Comparison of ENCODE assay signal across 19 cellular contexts in genomic region chr5:143896981-143897380, GRCh38.
A peak's percentile ranks its signal among the peaks of the same experiment; 100 is the strongest.
DNase-seq lines count a peak whose midpoint lies in the region; ATAC-seq and TF ChIP-seq lines count a peak whose summit lies in the region.
"Had no signal": no experiment of that assay in that cellular context is flagged by ENCODE, and none has a peak within 500 bp of the region (broad histone marks: within the 10 kb centered on the region; RNA-seq: fewer than 3 reads in every experiment).

No MANE protein-coding gene starts in this region.

- H3K27ac Mint-ChIP-seq in activated CD4-positive, alpha-beta T cell treated with anti-CD3 and anti-CD28 coated beads, Interleukin-2, amount 10 ng/mL, durations not matched to agents 24 days and 14 days = no peak overlapping the region
- no peak overlapping the region for H3K27ac Mint-ChIP-seq in activated CD4-positive, alpha-beta T cell treated with anti-CD3 and anti-CD28 coated beads, Interleukin-2, amount 10 ng/mL, durations not matched to agents 7 days and 5 days
- peak overlapping the region; percentile 57 for H3K27ac Mint-ChIP-seq in osteocyte (ENCODE audit: unreplicated experiment)

- ATAC-seq in RWPE2 (ENCODE audit: low read depth) = peak; percentile 50; the same call in 1 of the 3 replicates

- TF ChIP-seq CTCF in RWPE2 (IDR thresholded peaks at IDR 0.05; ENCODE audit: poor library complexity, severe bottlenecking) = no peak
- no peak for TF ChIP-seq CTCF in osteocyte (IDR thresholded peaks at IDR 0.05)

- H3K27me3 ChIP-seq in RWPE2 (ENCODE audit: insufficient read depth, poor library complexity, severe bottlenecking) = no peaks in the 10 kb centered on the region
- H3K27me3 ChIP-seq: adrenal gland, heart left ventricle had no signal

- CTCF ChIA-PET in activated CD4-positive, alpha-beta T cell treated with anti-CD3 and anti-CD28 coated beads, Interleukin-2, amount 10 ng/mL, durations not matched to agents 7 days and 5 days (lab: Charles Lee) = interaction anchor here (1.4 kb wide), 1 partner anchor 9 kb away, joined by 3 read pairs; no protein-coding TSS in a partner anchor

- POLR2A ChIA-PET in activated CD4-positive, alpha-beta T cell treated with anti-CD3 and anti-CD28 coated beads, Interleukin-2, amount 10 ng/mL, durations not matched to agents 7 days and 5 days (lab: Charles Lee) = no interaction called here

- no peaks in the 10 kb centered on the region for H3K9me3 ChIP-seq in RWPE2 (ENCODE audit: severe bottlenecking)
- H3K9me3 ChIP-seq: adrenal gland, heart left ventricle had no signal

- intact Hi-C loops in activated CD4-positive, alpha-beta T cell treated with anti-CD3 and anti-CD28 coated beads, Interleukin-2, amount 10 ng/mL, durations not matched to agents 24 days and 14 days (cut with micrococcal nuclease) = loop anchor here (5.0 to 10.0 kb wide), 3 partner anchors 70 to 890 kb away; no protein-coding TSS in a partner anchor

- no peak overlapping the region for H3K4me3 ChIP-seq in RWPE2 (ENCODE audit: severe bottlenecking)
- H3K4me3 ChIP-seq: adrenal gland, heart left ventricle, lung had no signal

- no peak overlapping the region for H3K4me3 Mint-ChIP-seq in activated CD4-positive, alpha-beta T cell treated with anti-CD3 and anti-CD28 coated beads, Interleukin-2, amount 10 ng/mL, durations not matched to agents 24 days and 14 days
- no peak overlapping the region for H3K4me3 Mint-ChIP-seq in activated CD4-positive, alpha-beta T cell treated with anti-CD3 and anti-CD28 coated beads, Interleukin-2, amount 10 ng/mL, durations not matched to agents 7 days and 5 days
- H3K4me3 Mint-ChIP-seq in osteocyte (ENCODE audit: unreplicated experiment) = no peak overlapping the region

- no peaks in the 10 kb centered on the region for H3K27me3 Mint-ChIP-seq in activated CD4-positive, alpha-beta T cell treated with anti-CD3 and anti-CD28 coated beads, Interleukin-2, amount 10 ng/mL, durations not matched to agents 24 days and 14 days
- H3K27me3 Mint-ChIP-seq in activated CD4-positive, alpha-beta T cell treated with anti-CD3 and anti-CD28 coated beads, Interleukin-2, amount 10 ng/mL, durations not matched to agents 7 days and 5 days = no peaks in the 10 kb centered on the region
- no peaks in the 10 kb centered on the region for H3K27me3 Mint-ChIP-seq in osteocyte (ENCODE audit: unreplicated experiment)

- H3K27ac ChIP-seq in RWPE2 (ENCODE audit: poor library complexity, severe bottlenecking) = no peak overlapping the region
- H3K27ac ChIP-seq: adrenal gland had no signal

- H3K4me1 ChIP-seq in RWPE2 (ENCODE audit: insufficient read depth, poor library complexity, severe bottlenecking) = no peaks in the 10 kb centered on the region
- H3K4me1 ChIP-seq: adrenal gland had no signal

- H3K36me3 ChIP-seq in RWPE2 (ENCODE audit: low read depth) = no peaks in the 10 kb centered on the region
- H3K36me3 ChIP-seq: adrenal gland, heart left ventricle had no signal

- DNase-seq in activated CD4-positive, alpha-beta T cell treated with anti-CD3 and anti-CD28 coated beads, Interleukin-2, amount 10 ng/mL, durations not matched to agents 24 days and 14 days = peak; percentile 58
- DNase-seq in activated CD4-positive, alpha-beta T cell treated with anti-CD3 and anti-CD28 coated beads, Interleukin-2, amount 10 ng/mL, durations not matched to agents 7 days and 5 days = no peak
- DNase-seq in RWPE2 (ENCODE audit: low spot score) (no peak), dermis blood vessel endothelial cell (peak; percentile 42), osteocyte (ENCODE audit: extremely low spot score, unreplicated experiment) (no peak), NCI-H2196 (lab: John Stamatoyannopoulos, UW; ENCODE audit: unreplicated experiment) (no peak), amniotic stem cell (lab: John Stamatoyannopoulos, UW) (no peak), AML-193 (lab: John Stamatoyannopoulos, UW) (no peak)
- DNase-seq: effector CD4-positive, alpha-beta T cell; KBM-7; NCI-H1694 treated with DMSO at 0.1 percent for 48 hours; NCI-H69; nucleus accumbens; Right ventricle myocardium superior; stimulated activated CD4-positive, alpha-beta T cell treated with anti-CD3 and anti-CD28 coated beads, Interleukin-12 subunit alpha, Interleukin-12 subunit beta, amount 100 ng/mL, for 4 hours; T1000 had no signal

- H3K4me1 Mint-ChIP-seq in activated CD4-positive, alpha-beta T cell treated with anti-CD3 and anti-CD28 coated beads, Interleukin-2, amount 10 ng/mL, durations not matched to agents 24 days and 14 days = peaks cover 26% of the 10 kb centered on the region
- peaks cover 37% of the 10 kb centered on the region for H3K4me1 Mint-ChIP-seq in activated CD4-positive, alpha-beta T cell treated with anti-CD3 and anti-CD28 coated beads, Interleukin-2, amount 10 ng/mL, durations not matched to agents 7 days and 5 days
- H3K4me1 Mint-ChIP-seq in osteocyte (ENCODE audit: unreplicated experiment) = peaks cover 23% of the 10 kb centered on the region

- no peaks in the 10 kb centered on the region for H3K36me3 Mint-ChIP-seq in activated CD4-positive, alpha-beta T cell treated with anti-CD3 and anti-CD28 coated beads, Interleukin-2, amount 10 ng/mL, durations not matched to agents 24 days and 14 days (ENCODE audit: low read depth)
- H3K36me3 Mint-ChIP-seq in activated CD4-positive, alpha-beta T cell treated with anti-CD3 and anti-CD28 coated beads, Interleukin-2, amount 10 ng/mL, durations not matched to agents 7 days and 5 days (ENCODE audit: low read depth) = no peaks in the 10 kb centered on the region
- H3K36me3 Mint-ChIP-seq in osteocyte (ENCODE audit: unreplicated experiment) = no peaks in the 10 kb centered on the region

- H3K9me3 Mint-ChIP-seq in activated CD4-positive, alpha-beta T cell treated with anti-CD3 and anti-CD28 coated beads, Interleukin-2, amount 10 ng/mL, durations not matched to agents 24 days and 14 days = no peaks in the 10 kb centered on the region
- no peaks in the 10 kb centered on the region for H3K9me3 Mint-ChIP-seq in activated CD4-positive, alpha-beta T cell treated with anti-CD3 and anti-CD28 coated beads, Interleukin-2, amount 10 ng/mL, durations not matched to agents 7 days and 5 days
- no peaks in the 10 kb centered on the region for H3K9me3 Mint-ChIP-seq in osteocyte (ENCODE audit: unreplicated experiment)

Comparison
In these comparisons a context has a peak if more than half of its experiments do, and no peak if none do; other contexts are left out.
1. DNase-seq: peak in activated CD4-positive, alpha-beta T cell treated with anti-CD3 and anti-CD28 coated beads, Interleukin-2, amount 10 ng/mL, durations not matched to agents 24 days and 14 days (single experiment) and dermis blood vessel endothelial cell (single experiment); none in activated CD4-positive, alpha-beta T cell treated with anti-CD3 and anti-CD28 coated beads, Interleukin-2, amount 10 ng/mL, durations not matched to agents 7 days and 5 days (single experiment), RWPE2 (single experiment), osteocyte (single experiment), NCI-H2196 (single experiment), amniotic stem cell (single experiment) and AML-193 (0 of 2).